Comparison of ENCODE assay signal across 8 cellular contexts in genomic region chr5:139711067-139711851, GRCh38.
A peak's percentile ranks its signal among the peaks of the same experiment; 100 is the strongest.
DNase-seq lines count a peak whose midpoint lies in the region; ATAC-seq and TF ChIP-seq lines count a peak whose summit lies in the region.

No MANE protein-coding gene starts in this region.

- intact Hi-C loops in left ventricle myocardium inferior (cut with micrococcal nuclease): no loop called here
- intact Hi-C loops in psoas muscle (cut with DNase I): loop anchor here (5.0 kb wide), 2 partner anchors 36 to 46 kb away; no protein-coding TSS in a partner anchor

- H3K36me3 Mint-ChIP-seq in activated naive CD8-positive, alpha-beta T cell treated with anti-CD3 and anti-CD28 coated beads, Interleukin-2, amount 10 ng/mL, durations not matched to agents 7 days and 5 days: no peaks in the 10 kb centered on the region

- no peaks in the 10 kb centered on the region for H3K36me3 ChIP-seq in ES-I3 (ENCODE audit: insufficient read depth, low read length)
- no peaks in the 10 kb centered on the region for H3K36me3 ChIP-seq in SJSA1
- no peaks in the 10 kb centered on the region for H3K36me3 ChIP-seq in left ventricle myocardium inferior
- H3K36me3 ChIP-seq in psoas muscle (ENCODE audit: insufficient read depth in 1 of 2, low read depth in 1 of 2): no peaks in the 10 kb centered on the region

- peak overlapping the region; percentile 67 for H3K27ac ChIP-seq in SJSA1
- peak overlapping the region; percentile 87 for H3K27ac ChIP-seq in left ventricle myocardium inferior (replicated peaks)
- no peak overlapping the region for H3K27ac ChIP-seq in psoas muscle

- POLR2A ChIA-PET in activated naive CD8-positive, alpha-beta T cell treated with anti-CD3 and anti-CD28 coated beads, Interleukin-2, amount 10 ng/mL, durations not matched to agents 7 days and 5 days (lab: Charles Lee): interaction anchor here (0.7 to 1.6 kb wide), 6 partner anchors 14 to 254 kb away, joined by 3 to 5 read pairs (median 4); no protein-coding TSS in a partner anchor

- H3K4me1 ChIP-seq in ES-I3 (ENCODE audit: insufficient read depth, low read length) (peaks cover 23% of the 10 kb centered on the region), SJSA1 (replicated peaks) (peaks cover 55% of the 10 kb centered on the region), left ventricle myocardium inferior (peaks cover 40% of the 10 kb centered on the region), psoas muscle (peaks cover 18% of the 10 kb centered on the region)

- H3K9ac ChIP-seq in ES-I3 (ENCODE audit: low read depth, low read length): peak overlapping the region; percentile 74

- TF ChIP-seq CTCF in left ventricle myocardium inferior (IDR thresholded peaks at IDR 0.05; ENCODE audit: borderline replicate concordance): peak; percentile 15
- peak; percentile 4 for TF ChIP-seq CTCF in psoas muscle (IDR thresholded peaks at IDR 0.05)

- H3K27ac Mint-ChIP-seq in activated naive CD8-positive, alpha-beta T cell treated with anti-CD3 and anti-CD28 coated beads, Interleukin-2, amount 10 ng/mL, durations not matched to agents 7 days and 5 days: no peak overlapping the region

- no peaks in the 10 kb centered on the region for H3K9me3 Mint-ChIP-seq in activated naive CD8-positive, alpha-beta T cell treated with anti-CD3 and anti-CD28 coated beads, Interleukin-2, amount 10 ng/mL, durations not matched to agents 7 days and 5 days

- no peaks in the 10 kb centered on the region for H3K27me3 ChIP-seq in SJSA1 (replicated peaks)
- H3K27me3 ChIP-seq in left ventricle myocardium inferior (ENCODE audit: low read depth): no peaks in the 10 kb centered on the region
- peaks cover 0 to 15% (median 2%) of the 10 kb centered on the region in 3 donors for H3K27me3 ChIP-seq in psoas muscle (ENCODE audit: insufficient read depth in 3 of 3, low read length in 2 of 3)

- peaks cover 9% of the 10 kb centered on the region for H3K4me1 Mint-ChIP-seq in activated naive CD8-positive, alpha-beta T cell treated with anti-CD3 and anti-CD28 coated beads, Interleukin-2, amount 10 ng/mL, durations not matched to agents 7 days and 5 days

- DNase-seq in HUDEP-2 (lab: John Stamatoyannopoulos, UW; ENCODE audit: unreplicated experiment in 76 of 76): peak in 45 of 76 experiments; percentile 7 to 58 (median 26)
- peak; percentile 72 to 76 for DNase-seq in SJSA1 (ENCODE audit: low read depth in 1 of 2, low spot score in 2 of 2)
- DNase-seq in activated naive CD8-positive, alpha-beta T cell treated with anti-CD3 and anti-CD28 coated beads, Interleukin-2, amount 10 ng/mL, durations not matched to agents 7 days and 5 days: peak; percentile 65
- peak; percentile 30 for DNase-seq in left ventricle myocardium inferior
- DNase-seq in psoas muscle: peak; percentile 47 to 65
- DNase-seq in mesenteric fat pad (ENCODE audit: low spot score): no peak

- peak; percentile 76 for ATAC-seq in activated naive CD8-positive, alpha-beta T cell treated with anti-CD3 and anti-CD28 coated beads, Interleukin-2, amount 10 ng/mL, durations not matched to agents 7 days and 5 days (ENCODE audit: low read depth)
- ATAC-seq in psoas muscle (peak; percentile 14 to 55 (median 40)), HG02610 (IDR thresholded peaks at IDR 0.05; ENCODE audit: unreplicated experiment) (no peak)

- H3K4me3 ChIP-seq in SJSA1 (peak overlapping the region; percentile 46), left ventricle myocardium inferior (peak overlapping the region; percentile 73), psoas muscle (peak overlapping the region; percentile 68)

- H3K9me3 ChIP-seq in ES-I3 (ENCODE audit: control insufficient read depth, insufficient read depth, low read length) (no peaks in the 10 kb centered on the region), SJSA1 (replicated peaks) (peaks cover 6% of the 10 kb centered on the region; the same call in 1 of the 2 replicates), left ventricle myocardium inferior (replicated peaks) (no peaks in the 10 kb centered on the region), psoas muscle (no peaks in the 10 kb centered on the region)

- H3K27me3 Mint-ChIP-seq in activated naive CD8-positive, alpha-beta T cell treated with anti-CD3 and anti-CD28 coated beads, Interleukin-2, amount 10 ng/mL, durations not matched to agents 7 days and 5 days: peaks cover 11% of the 10 kb centered on the region

- WGBS in psoas muscle, 3 donors: 1 to 3% (median 2%) methylated on average over 41 to 65 of the region's 65 CpGs

- peak overlapping the region; percentile 79 for H3K4me3 Mint-ChIP-seq in activated naive CD8-positive, alpha-beta T cell treated with anti-CD3 and anti-CD28 coated beads, Interleukin-2, amount 10 ng/mL, durations not matched to agents 7 days and 5 days
